ENCODE assay signal across 8 cellular contexts in genomic region chr2:180156651-180157050, GRCh38.
"Had no signal": no experiment of that assay in that cellular context is flagged by ENCODE, and none has a peak within 500 bp of the region (broad histone marks: within the 10 kb centered on the region; RNA-seq: fewer than 3 reads in every experiment).

No MANE protein-coding gene starts in this region.

- H3K9me3 ChIP-seq: HAP-1 had no signal

- H2AFZ ChIP-seq: GM23248, GM23338 had no signal

- H3K9ac ChIP-seq: GM23248 had no signal

- H3K27ac ChIP-seq: GM23248 had no signal

- DNase-seq: GM23248, GOT3, H7, H9, HCEC 1CT, HFFc6 had no signal

- H3K4me3 ChIP-seq: GM23248, GM23338, HAP-1 had no signal

- H3K4me2 ChIP-seq: GM23338 had no signal
